In genomic region chr18:31511098-31511497, GRCh38 we compare ENCODE assay signal across 14 cellular contexts. TPM values are rescaled to one million over a fixed set of nuclear protein-coding genes. Genes with fewer than 3 reads are reported as not detected.
A peak's percentile ranks its signal among the peaks of the same experiment; 100 is the strongest.
DNase-seq lines count a peak whose midpoint lies in the region; ATAC-seq, FAIRE-seq and TF ChIP-seq lines count a peak whose summit lies in the region.
"Had no signal": no experiment of that assay in that cellular context is flagged by ENCODE, and none has a peak within 500 bp of the region (broad histone marks: within the 10 kb centered on the region; RNA-seq: fewer than 3 reads in every experiment).

No MANE protein-coding gene starts in this region.

- CTCF ChIA-PET in H1 (lab: Charles Lee; ENCODE audit: partially characterized antibody): interaction anchor here (0.6 to 2.7 kb wide), 6 partner anchors 9 to 511 kb away, joined by 3 to 12 read pairs (median 4); no protein-coding TSS in a partner anchor

- H3K27me3 ChIP-seq in H1 (replicated peaks in 1 of 4; ENCODE audit: control insufficient read depth in 3 of 4, extremely low read depth in 1 of 4, insufficient read depth in 3 of 4, low read length in 3 of 4) (no peaks in the 10 kb centered on the region), neural progenitor cell (no peaks in the 10 kb centered on the region)
- H3K27me3 ChIP-seq: BLaER1 treated with 17β-estradiol and CSF1 and Interleukin-3, amounts not matched to agents 10 nM and 100 nM; Peyer's patch had no signal

- H2BK5ac ChIP-seq in H1 (ENCODE audit: low read depth, low read length): no peak overlapping the region

- no peak overlapping the region for H3K18ac ChIP-seq in H1 (ENCODE audit: extremely low read depth, low read length)

- no peak overlapping the region for H3K27ac ChIP-seq in H1 (ENCODE audit: low read depth, low read length)
- H3K27ac ChIP-seq in neural progenitor cell: no peak overlapping the region
- H3K27ac ChIP-seq: BLaER1 treated with 17β-estradiol and CSF1 and Interleukin-3, amounts not matched to agents 10 nM and 100 nM had no signal

- no peak overlapping the region for H3K9ac ChIP-seq in H1 (replicated peaks in 1 of 4; ENCODE audit: extremely low read depth in 1 of 4, low read depth in 3 of 4, low read length in 3 of 4)
- H3K9ac ChIP-seq in neural progenitor cell: no peak overlapping the region
- H3K9ac ChIP-seq: BLaER1 treated with 17β-estradiol and CSF1 and Interleukin-3, amounts not matched to agents 10 nM and 100 nM had no signal

- H3K9me3 ChIP-seq in H1 (ENCODE audit: insufficient read depth in 2 of 2, low read depth in 1 of 2, low read length in 1 of 2) (no peaks in the 10 kb centered on the region), neural progenitor cell (ENCODE audit: low read depth) (no peaks in the 10 kb centered on the region)
- H3K9me3 ChIP-seq: BLaER1 treated with 17β-estradiol and CSF1 and Interleukin-3, amounts not matched to agents 10 nM and 100 nM; Peyer's patch had no signal

- peak; percentile 39 to 48 for TF ChIP-seq RAD21 in H1 (IDR thresholded peaks at IDR 0.05 in 1 of 2, conservative IDR thresholded peaks at IDR 0.05 in 1 of 2; ENCODE audit: low read depth in 2 of 2, low read length in 2 of 2)

- peak; percentile 27 for TF ChIP-seq CTCF in GM12873 (IDR thresholded peaks at IDR 0.05; ENCODE audit: insufficient read depth, low read depth, low read length, missing control alignments)
- peak in 2 of 3 experiments; percentile 42 to 46; a peak in 3 of 4 replicates for TF ChIP-seq CTCF in H1 (IDR thresholded peaks at IDR 0.05; ENCODE audit: control extremely low read depth in 1 of 3, insufficient read depth in 1 of 3, low read depth in 1 of 3, low read length in 3 of 3)
- TF ChIP-seq CTCF in neural progenitor cell (IDR thresholded peaks at IDR 0.05): peak; percentile 45

- no peak overlapping the region for H3K4me3 Mint-ChIP-seq in neural progenitor cell
- H3K4me3 Mint-ChIP-seq in activated T-cell treated with anti-CD3 and anti-CD28 coated beads, Interleukin-2, amount 50 U/mL, for 4 hours: no peak overlapping the region
- H3K4me3 Mint-ChIP-seq: activated CD4-positive, alpha-beta memory T cell treated with anti-CD3 and anti-CD28 coated beads for 36 hours; T-helper 2 cell treated with Interferon-gamma antibody and Interleukin-4, amounts not matched to agents 5 μg/mL and 100 μg/mL, for 36 hours had no signal

- H2BK20ac ChIP-seq in H1 (ENCODE audit: low read length): no peak overlapping the region

- H2AK5ac ChIP-seq in H1 (ENCODE audit: low read depth, low read length): no peak overlapping the region

- H3K4me2 ChIP-seq in H1 (ENCODE audit: insufficient read depth in 1 of 2, low read depth in 2 of 2, low read length in 2 of 2) (no peak overlapping the region), neural progenitor cell (no peak overlapping the region)
- H3K4me2 ChIP-seq: BLaER1 treated with 17β-estradiol and CSF1 and Interleukin-3, amounts not matched to agents 10 nM and 100 nM had no signal

- H3K23ac ChIP-seq in H1 (ENCODE audit: insufficient read length): no peak overlapping the region

- H2BK12ac ChIP-seq in H1 (ENCODE audit: low read depth, low read length): no peak overlapping the region

- TF ChIP-seq EP300 in H1 (IDR thresholded peaks at IDR 0.05; ENCODE audit: borderline replicate concordance in 1 of 2, low read depth in 2 of 2, low read length in 2 of 2): no peak

- no peak overlapping the region for H4K8ac ChIP-seq in H1 (ENCODE audit: extremely low read depth, insufficient read depth, low read length)

- H3K4ac ChIP-seq in H1 (replicated peaks; ENCODE audit: insufficient read length, low read depth, low read length): no peak overlapping the region

- H2BK15ac ChIP-seq in H1 (ENCODE audit: low read length): no peak overlapping the region

- H4K20me1 ChIP-seq in H1 (replicated peaks in 1 of 2; ENCODE audit: control insufficient read depth in 1 of 2, insufficient read depth in 2 of 2, low read length in 2 of 2) (peaks cover 3 to 6% of the 10 kb centered on the region in 2 experiments), neural progenitor cell (ENCODE audit: low read depth) (peaks cover 10% of the 10 kb centered on the region)
- H4K20me1 ChIP-seq: BLaER1 treated with 17β-estradiol and CSF1 and Interleukin-3, amounts not matched to agents 10 nM and 100 nM had no signal

- no peak overlapping the region for H4K91ac ChIP-seq in H1 (replicated peaks; ENCODE audit: insufficient read length, low read length)

- H4K5ac ChIP-seq in H1 (ENCODE audit: insufficient read length, low read depth, low read length): no peak overlapping the region

- H3K4me1 Mint-ChIP-seq in neural progenitor cell: no peaks in the 10 kb centered on the region
- no peaks in the 10 kb centered on the region for H3K4me1 Mint-ChIP-seq in activated T-cell treated with anti-CD3 and anti-CD28 coated beads, Interleukin-2, amount 50 U/mL, for 4 hours (ENCODE audit: low read depth)

- H3K27ac Mint-ChIP-seq in neural progenitor cell: no peak overlapping the region
- H3K27ac Mint-ChIP-seq: activated CD4-positive, alpha-beta memory T cell treated with anti-CD3 and anti-CD28 coated beads for 36 hours; T-helper 2 cell treated with Interferon-gamma antibody and Interleukin-4, amounts not matched to agents 5 μg/mL and 100 μg/mL, for 36 hours had no signal

- H3K4me1 ChIP-seq in H1 (replicated peaks in 1 of 4; ENCODE audit: control insufficient read depth in 3 of 4, insufficient read depth in 4 of 4, low read length in 3 of 4): peaks cover 0 to 8% (median 4%) of the 10 kb centered on the region in 4 experiments; a peak in 4 of 7 replicates
- H3K4me1 ChIP-seq in neural progenitor cell: no peaks in the 10 kb centered on the region
- H3K4me1 ChIP-seq: BLaER1 treated with 17β-estradiol and CSF1 and Interleukin-3, amounts not matched to agents 10 nM and 100 nM had no signal

- no peaks in the 10 kb centered on the region; the same call in 1 of the 2 replicates for H3K23me2 ChIP-seq in H1 (ENCODE audit: low read depth, low read length)

- DNase-seq in NAMALWA (ENCODE audit: low spot score): peak; percentile 9
- no peak for DNase-seq in H1 (ENCODE audit: low read depth in 1 of 2, low spot score in 2 of 2)
- DNase-seq in neural progenitor cell (ENCODE audit: low spot score): no peak
- DNase-seq in NCI-H226: no peak
- DNase-seq in activated T-cell treated with anti-CD3 and anti-CD28 coated beads, Interleukin-2, amount 50 U/mL, for 4 hours: no peak
- no peak for DNase-seq in activated T-cell treated with anti-CD3 and anti-CD28 coated beads, Interleukin-2, amount 50 U/mL, for 48 hours
- DNase-seq in kidney tubule cell (ENCODE audit: low spot score): no peak
- DNase-seq: activated CD4-positive, alpha-beta memory T cell treated with anti-CD3 and anti-CD28 coated beads for 36 hours; Peyer's patch; stimulated activated CD4-positive, alpha-beta T cell treated with anti-CD3 and anti-CD28 coated beads, Interleukin-4, amount 100 ng/mL, for 24 hours; stimulated activated naive CD8-positive, alpha-beta T cell treated with anti-CD3 and anti-CD28 coated beads, Interleukin-15, Interleukin-2, amounts not matched to agents 100 U/mL and 50 U/mL, for 24 hours had no signal

- 82% methylated on average over 6 of the region's 6 CpGs; no CpG with 5 or more reads in 1 of the 2 experiments for WGBS in H1 (ENCODE audit: extremely low coverage in 1 of 2, insufficient coverage in 1 of 2, insufficient read length in 1 of 2, insufficient replicate concordance in 2 of 2, low coverage in 1 of 2, low lambda C conversion rate in 2 of 2, missing lambda C conversion rate in 1 of 2), 2 experiments

- no peaks in the 10 kb centered on the region for H3K27me3 Mint-ChIP-seq in neural progenitor cell (ENCODE audit: insufficient read depth, low read depth)
- H3K27me3 Mint-ChIP-seq in activated T-cell treated with anti-CD3 and anti-CD28 coated beads, Interleukin-2, amount 50 U/mL, for 4 hours (ENCODE audit: low read depth): peaks cover 7% of the 10 kb centered on the region

- H3K4me3 ChIP-seq in H1 (ENCODE audit: extremely low read depth in 1 of 4, insufficient read depth in 2 of 4, low read depth in 3 of 4, low read length in 4 of 4) (no peak overlapping the region), neural progenitor cell (no peak overlapping the region)
- H3K4me3 ChIP-seq: BLaER1 treated with 17β-estradiol and CSF1 and Interleukin-3, amounts not matched to agents 10 nM and 100 nM; Peyer's patch had no signal

- POLR2A ChIA-PET in H1 (lab: Charles Lee; ENCODE audit: partially characterized antibody): no interaction called here

- H3K14ac ChIP-seq in H1 (ENCODE audit: insufficient read length): no peak overlapping the region

- H3K36me3 Mint-ChIP-seq in neural progenitor cell: no peaks in the 10 kb centered on the region
- H3K36me3 Mint-ChIP-seq in activated T-cell treated with anti-CD3 and anti-CD28 coated beads, Interleukin-2, amount 50 U/mL, for 4 hours (ENCODE audit: insufficient read depth): no peaks in the 10 kb centered on the region
- H3K36me3 Mint-ChIP-seq: activated CD4-positive, alpha-beta memory T cell treated with anti-CD3 and anti-CD28 coated beads for 36 hours had no signal

- H2AFZ ChIP-seq in H1 (ENCODE audit: low read length): no peak overlapping the region
- no peak overlapping the region for H2AFZ ChIP-seq in neural progenitor cell (replicated peaks)

- no peak for ATAC-seq in activated T-cell treated with anti-CD3 and anti-CD28 coated beads, Interleukin-2, amount 50 U/mL, for 4 hours
- ATAC-seq: stimulated activated naive CD8-positive, alpha-beta T cell treated with anti-CD3 and anti-CD28 coated beads, Interleukin-15, Interleukin-2, amounts not matched to agents 100 U/mL and 50 U/mL, for 24 hours had no signal

- H3K36me3 ChIP-seq in H1 (ENCODE audit: control insufficient read depth in 2 of 4, insufficient read depth in 4 of 4, low read length in 3 of 4) (peaks cover 0 to 3% (median 0%) of the 10 kb centered on the region in 4 experiments; a peak in 2 of 8 replicates), neural progenitor cell (no peaks in the 10 kb centered on the region)
- H3K36me3 ChIP-seq: BLaER1 treated with 17β-estradiol and CSF1 and Interleukin-3, amounts not matched to agents 10 nM and 100 nM; Peyer's patch had no signal

- H3K79me1 ChIP-seq in H1 (ENCODE audit: low read depth, low read length): peaks cover 18% of the 10 kb centered on the region

- H2BK120ac ChIP-seq in H1 (replicated peaks; ENCODE audit: low read depth, low read length): no peak overlapping the region

- no peak overlapping the region for H3K56ac ChIP-seq in H1 (replicated peaks; ENCODE audit: insufficient read length, low read depth, low read length)

- TF ChIP-seq POLR2A in H1 (IDR thresholded peaks at IDR 0.05; ENCODE audit: control extremely low read depth in 1 of 2, low read depth in 2 of 2, low read length in 2 of 2): no peak

- H3K79me2 ChIP-seq in H1 (ENCODE audit: control insufficient read depth in 1 of 2, insufficient read depth in 2 of 2, low read length in 2 of 2) (peaks cover 2 to 92% of the 10 kb centered on the region in 2 experiments; a peak in 3 of 4 replicates), neural progenitor cell (ENCODE audit: low read depth) (peaks cover 92% of the 10 kb centered on the region)

- peaks cover 2% of the 10 kb centered on the region for H3K9me3 Mint-ChIP-seq in neural progenitor cell
- H3K9me3 Mint-ChIP-seq in activated T-cell treated with anti-CD3 and anti-CD28 coated beads, Interleukin-2, amount 50 U/mL, for 4 hours: no peaks in the 10 kb centered on the region
- H3K9me3 Mint-ChIP-seq: activated CD4-positive, alpha-beta memory T cell treated with anti-CD3 and anti-CD28 coated beads for 36 hours; T-helper 2 cell treated with Interferon-gamma antibody and Interleukin-4, amounts not matched to agents 5 μg/mL and 100 μg/mL, for 36 hours had no signal

- no peak for FAIRE-seq in H1 (lab: Jason Lieb, UNC)

- H3F3A ChIP-seq in neural progenitor cell (ENCODE audit: low read depth): no peaks in the 10 kb centered on the region

RNA-seq across cellular contexts. Expression of gene DSG2, which starts 13.1 kb away (rescaled TPM):
- total RNA-seq in H1 (2021; fragmentation: NEBNext Ultra II Directional; extraction: Animal tissue kit (Norgen Biotek cat#: 25700)): 138 and 144 TPM in 2 replicates
- polyA plus RNA-seq in H1 (2011; rRNA removed): 37.4 and 60.1 TPM in 2 replicates
- polyA plus RNA-seq in H1 (2011; cell fraction: cytosol; rRNA removed): 69.1 TPM
- 34.8 TPM for polyA plus RNA-seq in H1 (2011; cell fraction: nucleus; rRNA removed)
- polyA plus RNA-seq in H1 (2012, experiment 1 of 2): 56.1 to 88.2 TPM (median 73.0 TPM) in 4 replicates
- polyA plus RNA-seq in H1 (2012, experiment 2 of 2): 3.9 TPM
- 178 TPM for polyA plus RNA-seq in H1 (2013, experiment 1 of 2)
- 179 TPM for polyA plus RNA-seq in H1 (2013, experiment 2 of 2)
- 86.2 and 137 TPM in 2 replicates for polyA minus RNA-seq in H1 (2011; rRNA and poly(A)+ RNA removed)
- polyA minus RNA-seq in H1 (2011; cell fraction: cytosol; rRNA and poly(A)+ RNA removed): 57.0 TPM
- polyA minus RNA-seq in H1 (2011; cell fraction: nucleus; rRNA and poly(A)+ RNA removed): 48.2 TPM
- 50.5 and 65.6 TPM in 2 replicates for total RNA-seq in neural progenitor cell (ENCODE audit: low replicate concordance)
- under 1 TPM; 0.24 to 0.33 (median 0.27) TPM for total RNA-seq in activated T-cell treated with anti-CD3 and anti-CD28 coated beads, Interleukin-2, amount 50 U/mL, for 4 hours

Comparison
In these comparisons a context has a peak if more than half of its experiments do, and no peak if none do; other contexts are left out.
1. RNA of gene DSG2, which starts 13.1 kb away (total RNA-seq): 138 to 144 TPM in H1 and 50.5 to 65.6 TPM in neural progenitor cell; 0.24 to 0.33 TPM in activated T-cell treated with anti-CD3 and anti-CD28 coated beads, Interleukin-2, amount 50 U/mL, for 4 hours; every median in the first group is over 10 times any median in the second.
2. Peak in every context shown above with its lines, with median percentiles within 50 percentile points of each other: CTCF ChIP-seq.